8 cellular contexts compared by ENCODE assay signal in genomic region chr13:32587774-32588165, GRCh38. TPM values are rescaled to one million over a fixed set of nuclear protein-coding genes. Genes with fewer than 3 reads are reported as not detected.
DNase-seq lines count a peak whose midpoint lies in the region; ATAC-seq and TF ChIP-seq lines count a peak whose summit lies in the region.

No MANE protein-coding gene starts in this region.

- H3K27ac Mint-ChIP-seq in HFFc6 = peak overlapping the region; percentile 91
- H3K27ac Mint-ChIP-seq in T-helper 17 cell = peak overlapping the region; percentile 96

- DNase-seq in AG09319 (ENCODE audit: extremely low read depth, low read depth) (peak; percentile 4), HFFc6 (no peak), T-helper 17 cell (no peak), foreskin fibroblast (no peak), renal cortical epithelial cell (ENCODE audit: low read depth) (peak; percentile 49)

- H3K36me3 Mint-ChIP-seq in HFFc6 (ENCODE audit: low read depth) = no peaks in the 10 kb centered on the region
- H3K36me3 Mint-ChIP-seq in T-helper 17 cell (ENCODE audit: low read depth) = no peaks in the 10 kb centered on the region

- no peak for TF ChIP-seq CTCF in AG09319 (IDR thresholded peaks at IDR 0.05; ENCODE audit: low read depth, low read length)
- TF ChIP-seq CTCF in HFFc6 (IDR thresholded peaks at IDR 0.05) = no peak
- TF ChIP-seq CTCF in foreskin fibroblast (IDR thresholded peaks at IDR 0.05; ENCODE audit: low read depth, low read length) = no peak

- H3K27me3 Mint-ChIP-seq in HFFc6 (ENCODE audit: insufficient read depth) = peaks cover 8% of the 10 kb centered on the region
- peaks cover 5% of the 10 kb centered on the region for H3K27me3 Mint-ChIP-seq in T-helper 17 cell

- H3K4me3 ChIP-seq in foreskin fibroblast (ENCODE audit: low read depth in 1 of 2, low read length in 2 of 2) = peak overlapping the region; percentile 77 to 94

- no peaks in the 10 kb centered on the region for H3K9me3 ChIP-seq in T-helper 17 cell (ENCODE audit: control insufficient read depth, low read length, poor library complexity, severe bottlenecking)

- no peaks in the 10 kb centered on the region for H3K9me3 Mint-ChIP-seq in HFFc6

- ATAC-seq in T-helper 17 cell (no peak), HG03095 (IDR thresholded peaks at IDR 0.05; ENCODE audit: unreplicated experiment) (no peak), GM19351 (IDR thresholded peaks at IDR 0.05; ENCODE audit: unreplicated experiment) (no peak), GM21381 (IDR thresholded peaks at IDR 0.05; ENCODE audit: unreplicated experiment) (no peak)

- H3K4me1 Mint-ChIP-seq in HFFc6 (ENCODE audit: low read depth) = peaks cover 37% of the 10 kb centered on the region
- peaks cover 42% of the 10 kb centered on the region for H3K4me1 Mint-ChIP-seq in T-helper 17 cell

- H3K4me3 Mint-ChIP-seq in HFFc6 (peak overlapping the region; percentile 95), T-helper 17 cell (peak overlapping the region; percentile 95)

RNA-seq across cellular contexts. Expression of gene PDS5B, which starts 1.5 kb away (rescaled TPM):
- 10 to 100 TPM; 21.0 to 28.9 (median 24.6) TPM for total RNA-seq in HFFc6 (2021; fragmentation: NEBNext Ultra II Directional; extraction: Animal tissue kit (Norgen Biotek cat#: 25700))
- total RNA-seq in T-helper 17 cell (10 to 100 TPM; 39.2 to 46.7 TPM), renal cortical epithelial cell (19.3 and 43.1 TPM in 2 replicates)

RNA-seq across cellular contexts. Expression of gene N4BP2L2, which starts 49.2 kb away (rescaled TPM):
- total RNA-seq in HFFc6 (2021; fragmentation: NEBNext Ultra II Directional; extraction: Animal tissue kit (Norgen Biotek cat#: 25700)) = 10 to 100 TPM; 44.7 to 57.9 (median 50.4) TPM
- total RNA-seq in T-helper 17 cell = 100 to 1,000 TPM; 185 to 205 TPM
- total RNA-seq in renal cortical epithelial cell = 98.5 and 204 TPM in 2 replicates

Comparison
In these comparisons a context has a peak if more than half of its experiments do, and no peak if none do; other contexts are left out.
1. DNase-seq: peak in AG09319 (single experiment) and renal cortical epithelial cell (single experiment); none in HFFc6 (single experiment), T-helper 17 cell (0 of 3) and foreskin fibroblast (0 of 2).